1 cellular context compared by ENCODE assay signal in the genomic region with DNA sequence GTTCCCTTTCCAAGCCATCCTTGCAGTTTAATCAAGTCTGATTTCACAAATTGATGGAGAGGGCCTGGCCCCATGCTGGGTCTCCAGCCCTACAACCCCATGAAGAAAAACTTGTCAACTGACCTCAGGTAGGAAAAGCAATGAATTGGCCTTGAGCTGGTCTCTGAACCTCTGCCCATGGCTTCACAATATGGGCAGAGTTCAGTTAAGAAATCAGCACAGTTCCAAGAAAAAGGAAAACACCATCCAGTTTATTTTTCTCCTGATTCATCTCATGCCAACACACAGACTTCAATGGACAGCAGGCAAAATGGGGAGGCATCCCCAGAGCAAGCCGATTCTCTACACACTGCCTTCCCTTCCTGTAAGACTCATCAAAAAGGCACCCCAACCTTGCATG.
TF ChIP-seq lines count a peak whose summit lies in the region.

No MANE protein-coding gene starts in this region.

TF ChIP-seq in A549, 52 proteins besides CTCF, POLR2A, EP300 and RAD21 (continued from another document):
- TF ChIP-seq CHD4 (IDR thresholded peaks at IDR 0.05; ENCODE audit: borderline replicate concordance) (no peak), HDAC2 (IDR thresholded peaks at IDR 0.05) (no peak), ZSCAN20 (CRISPR knock-in tag; IDR thresholded peaks at IDR 0.05) (no peak)
